ENCODE assay signal across 19 cellular contexts in the genomic region with DNA sequence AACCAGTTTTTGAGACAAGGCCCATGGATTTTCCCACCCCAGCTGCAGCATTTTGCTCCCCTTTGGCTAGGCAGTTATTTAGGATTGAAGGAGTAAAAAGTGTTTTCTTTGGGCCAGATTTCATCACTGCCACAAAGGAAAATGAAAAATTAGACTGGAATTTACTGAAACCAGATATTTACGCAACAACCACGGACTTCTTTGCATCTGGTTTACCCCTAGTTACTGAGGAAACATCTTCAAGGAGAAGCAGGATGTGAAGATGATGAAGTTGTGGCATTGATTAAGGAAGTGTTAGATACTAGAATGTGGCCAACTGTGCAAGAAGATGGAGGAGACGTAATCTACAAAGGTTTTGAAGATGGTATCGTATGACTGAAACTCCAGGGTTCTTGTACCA.
DNase-seq lines count a peak whose midpoint lies in the region; ATAC-seq, FAIRE-seq and TF ChIP-seq lines count a peak whose summit lies in the region.
"Had no signal": no experiment of that assay in that cellular context is flagged by ENCODE, and none has a peak within 500 bp of the region (broad histone marks: within the 10 kb centered on the region; RNA-seq: fewer than 3 reads in every experiment).

No MANE protein-coding gene starts in this region.

- no peaks in the 10 kb centered on the region for H3K9me3 ChIP-seq in astrocyte (ENCODE audit: insufficient read depth, low read depth, low read length)
- H3K9me3 ChIP-seq in gastrocnemius medialis, result no peaks in the 10 kb centered on the region
- H3K9me3 ChIP-seq: MG63, psoas muscle had no signal

- H3K27me3 ChIP-seq in astrocyte (ENCODE audit: insufficient read depth, low read length) (no peaks in the 10 kb centered on the region), gastrocnemius medialis (no peaks in the 10 kb centered on the region)
- H3K27me3 ChIP-seq: MG63 had no signal

- H3K36me3 ChIP-seq in astrocyte (ENCODE audit: insufficient read depth, low read length), result no peaks in the 10 kb centered on the region
- no peaks in the 10 kb centered on the region for H3K36me3 ChIP-seq in gastrocnemius medialis
- H3K36me3 ChIP-seq: MG63 had no signal

- in situ Hi-C loops in gastrocnemius medialis (cut with MboI; ENCODE audit: low sequenced_read_pairs in 4 of 4), result no loop called here

- no peaks in the 10 kb centered on the region for H3K9me3 Mint-ChIP-seq in astrocyte (ENCODE audit: unreplicated experiment)

- FAIRE-seq in astrocyte (lab: Jason Lieb, UNC), result peak; percentile 41
- FAIRE-seq: frontal cortex had no signal

- no peak overlapping the region for H3K4me3 Mint-ChIP-seq in astrocyte (ENCODE audit: unreplicated experiment)
- H3K4me3 Mint-ChIP-seq: CD4-positive, CD25-positive, alpha-beta regulatory T cell; naive thymus-derived CD8-positive, alpha-beta T cell; T-helper 17 cell had no signal

- TF ChIP-seq CTCF in astrocyte (IDR thresholded peaks at IDR 0.05; ENCODE audit: insufficient read depth, low read depth, low read length) (no peak), omental fat pad (IDR thresholded peaks at IDR 0.05) (no peak), gastrocnemius medialis (IDR thresholded peaks at IDR 0.05 in 4 of 5, conservative IDR thresholded peaks at IDR 0.05 in 1 of 5) (no peak)

- ATAC-seq in HG03039 (IDR thresholded peaks at IDR 0.05; ENCODE audit: unreplicated experiment) (no peak), omental fat pad (ENCODE audit: low FRiP score) (no peak), gastrocnemius medialis (no peak)
- ATAC-seq: naive thymus-derived CD8-positive, alpha-beta T cell; psoas muscle; stimulated activated naive CD8-positive, alpha-beta T cell treated with anti-CD3 and anti-CD28 coated beads, Interleukin-15, Interleukin-2, amounts not matched to agents 100 U/mL and 50 U/mL, for 24 hours; T-helper 17 cell had no signal

- no peak overlapping the region for H3K9ac ChIP-seq in astrocyte (ENCODE audit: low read length)

- no peak for TF ChIP-seq POLR2A in gastrocnemius medialis (IDR thresholded peaks at IDR 0.05)

- H3K4me2 ChIP-seq in astrocyte (ENCODE audit: low read length), result peak overlapping the region; percentile 14

- H3K4me3 ChIP-seq in astrocyte (ENCODE audit: insufficient read depth, low read depth, low read length) (no peak overlapping the region), gastrocnemius medialis (no peak overlapping the region)
- H3K4me3 ChIP-seq: MG63, psoas muscle had no signal

- H3K4me1 ChIP-seq in astrocyte (ENCODE audit: insufficient read depth, low read length) (peaks cover 8% of the 10 kb centered on the region), gastrocnemius medialis (no peaks in the 10 kb centered on the region)
- H3K4me1 ChIP-seq: psoas muscle had no signal

- no peak overlapping the region for H3K27ac Mint-ChIP-seq in astrocyte (ENCODE audit: unreplicated experiment)
- H3K27ac Mint-ChIP-seq: CD4-positive, CD25-positive, alpha-beta regulatory T cell; naive thymus-derived CD8-positive, alpha-beta T cell; T-helper 17 cell had no signal

- H3K27ac ChIP-seq in astrocyte (ENCODE audit: low read depth, low read length) (no peak overlapping the region), gastrocnemius medialis (no peak overlapping the region)
- H3K27ac ChIP-seq: psoas muscle had no signal

- H3K27me3 Mint-ChIP-seq in astrocyte (ENCODE audit: low read depth, unreplicated experiment), result no peaks in the 10 kb centered on the region
- H3K27me3 Mint-ChIP-seq: CD4-positive, CD25-positive, alpha-beta regulatory T cell had no signal

- no peaks in the 10 kb centered on the region for H3K36me3 Mint-ChIP-seq in astrocyte (ENCODE audit: low read depth, unreplicated experiment)
- H3K36me3 Mint-ChIP-seq: CD4-positive, CD25-positive, alpha-beta regulatory T cell; naive thymus-derived CD8-positive, alpha-beta T cell had no signal

- H3K79me2 ChIP-seq in astrocyte (ENCODE audit: insufficient read depth, low read length), result no peaks in the 10 kb centered on the region

- DNase-seq in AG20443 (ENCODE audit: low spot score) (peak; percentile 74), Kasumi-1 (lab: John Stamatoyannopoulos, UW) (peak; percentile 56 to 65), astrocyte (ENCODE audit: low read depth) (peak; percentile 58), hepatic stellate cell (ENCODE audit: low spot score) (peak; percentile 10), posterior cingulate gyrus (no peak), omental fat pad (ENCODE audit: low spot score) (no peak), gastrocnemius medialis (no peak)
- DNase-seq: activated gamma-delta T cell treated with Interleukin-2 at 50 U/mL for 16 hours; CD4-positive, CD25-positive, alpha-beta regulatory T cell; DMS79 treated with DMSO at 0.1 percent for 48 hours; MG63; naive thymus-derived CD8-positive, alpha-beta T cell; NCI-H2107; psoas muscle; RPMI8226; stimulated activated naive CD8-positive, alpha-beta T cell treated with anti-CD3 and anti-CD28 coated beads, Interleukin-15, Interleukin-2, amounts not matched to agents 100 U/mL and 50 U/mL, for 24 hours; T-helper 17 cell had no signal

- intact Hi-C loops in posterior cingulate gyrus (cut with DNase I) (no loop called here), gastrocnemius medialis (cut with DNase I; ENCODE audit: low total_unique reads) (no loop called here)

- peak overlapping the region; percentile 9 for H2AFZ ChIP-seq in astrocyte (ENCODE audit: low read depth, low read length)

- no peaks in the 10 kb centered on the region for H4K20me1 ChIP-seq in astrocyte (ENCODE audit: insufficient read depth, low read length)

- H3K4me1 Mint-ChIP-seq in astrocyte (ENCODE audit: low read depth, unreplicated experiment), result peaks cover 20% of the 10 kb centered on the region
- H3K4me1 Mint-ChIP-seq: naive thymus-derived CD8-positive, alpha-beta T cell; T-helper 17 cell had no signal

Comparison
In these comparisons a context has a peak if more than half of its experiments do, and no peak if none do; other contexts are left out.
1. DNase-seq: peak in AG20443 (single experiment), Kasumi-1 (2 of 2), astrocyte (single experiment) and hepatic stellate cell (single experiment); none in posterior cingulate gyrus (0 of 10), omental fat pad (single experiment) and gastrocnemius medialis (0 of 2).